ENCODE assay signal across 26 cellular contexts in the genomic region with DNA sequence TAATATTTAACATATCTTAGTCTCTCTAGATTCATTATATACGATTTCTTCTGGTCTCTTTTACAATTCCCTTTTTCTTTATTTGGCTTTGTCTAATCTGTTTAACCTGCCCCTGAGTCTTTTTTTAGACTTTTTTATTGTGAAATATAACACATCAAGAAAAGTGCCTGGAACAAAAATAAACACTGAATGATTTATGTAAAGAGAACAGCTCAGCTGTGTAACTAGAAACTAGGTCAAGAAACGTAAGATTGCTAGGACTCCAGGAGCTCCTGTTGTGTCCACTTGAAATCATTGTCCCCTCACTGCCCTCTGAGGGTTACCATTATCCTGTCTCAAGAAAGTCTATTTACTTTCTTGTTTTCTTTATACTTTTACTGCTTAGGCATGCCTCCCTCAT. TPM values are rescaled to one million over a fixed set of nuclear protein-coding genes. Genes with fewer than 3 reads are reported as not detected.
DNase-seq lines count a peak whose midpoint lies in the region; ATAC-seq, FAIRE-seq and TF ChIP-seq lines count a peak whose summit lies in the region.
"Had no signal": no experiment of that assay in that cellular context is flagged by ENCODE, and none has a peak within 500 bp of the region (broad histone marks: within the 10 kb centered on the region; RNA-seq: fewer than 3 reads in every experiment).

No MANE protein-coding gene starts in this region.

- H3K4me1 Mint-ChIP-seq in progenitor cell of endocrine pancreas (ENCODE audit: low read depth), result peaks cover 13% of the 10 kb centered on the region
- H3K4me1 Mint-ChIP-seq: activated CD4-positive, alpha-beta T cell treated with anti-CD3 and anti-CD28 coated beads for 36 hours; activated naive CD4-positive, alpha-beta T cell treated with anti-CD3 and anti-CD28 coated beads, Interleukin-2, amount 50 U/mL, for 24 hours; IgD-negative memory B cell; natural killer cell had no signal

- peak overlapping the region; percentile 35 for H3K27ac Mint-ChIP-seq in progenitor cell of endocrine pancreas
- H3K27ac Mint-ChIP-seq: activated CD4-positive, alpha-beta T cell treated with anti-CD3 and anti-CD28 coated beads for 36 hours; activated naive CD4-positive, alpha-beta T cell treated with anti-CD3 and anti-CD28 coated beads, Interleukin-2, amount 50 U/mL, for 24 hours; CD4-positive, CD25-positive, alpha-beta regulatory T cell; IgD-negative memory B cell; natural killer cell had no signal

- H3K4me3 ChIP-seq in adipocyte (ENCODE audit: low read length), result no peak overlapping the region
- H3K4me3 ChIP-seq: ascending aorta, MG63, PC-9 had no signal

- FAIRE-seq in frontal cortex (lab: Jason Lieb, UNC), result peak; percentile 53
- FAIRE-seq: H54 had no signal

- H3K9me3 ChIP-seq in adipocyte (ENCODE audit: control insufficient read depth, low read length), result no peaks in the 10 kb centered on the region
- H3K9me3 ChIP-seq: ascending aorta, MG63 had no signal

- no peak overlapping the region for H3K4me3 Mint-ChIP-seq in progenitor cell of endocrine pancreas (ENCODE audit: low read depth)
- H3K4me3 Mint-ChIP-seq: activated CD4-positive, alpha-beta T cell treated with anti-CD3 and anti-CD28 coated beads for 36 hours; activated naive CD4-positive, alpha-beta T cell treated with anti-CD3 and anti-CD28 coated beads, Interleukin-2, amount 50 U/mL, for 24 hours; CD4-positive, CD25-positive, alpha-beta regulatory T cell; IgD-negative memory B cell; natural killer cell had no signal

- POLR2A ChIA-PET in HEK293T (lab: Yijun Ruan, JAX), result interaction anchor here (0.9 kb wide), 1 partner anchor 23 kb away, joined by 3 read pairs; the partner anchor contains the start of gene EXD2

- H3K36me3 ChIP-seq in adipocyte (ENCODE audit: control insufficient read depth, insufficient read depth, low read length, severe bottlenecking), result peaks cover 5% of the 10 kb centered on the region
- H3K36me3 ChIP-seq: MG63 had no signal

- H3K9me3 Mint-ChIP-seq in progenitor cell of endocrine pancreas (ENCODE audit: low read depth), result peaks cover 4% of the 10 kb centered on the region
- H3K9me3 Mint-ChIP-seq: activated naive CD4-positive, alpha-beta T cell treated with anti-CD3 and anti-CD28 coated beads, Interleukin-2, amount 50 U/mL, for 24 hours; IgD-negative memory B cell; natural killer cell had no signal

- DNase-seq in HEK293T (ENCODE audit: extremely low spot score) (peak; percentile 42), adipocyte (ENCODE audit: low read depth) (peak; percentile 60), frontal cortex (ENCODE audit: low spot score in 2 of 2) (peak in 1 of 2 donors; percentile 31), progenitor cell of endocrine pancreas (ENCODE audit: low spot score, unreplicated experiment) (no peak), HT-29 (ENCODE audit: low spot score) (no peak)
- no peak for DNase-seq in stimulated activated CD4-positive, alpha-beta T cell treated with anti-CD3 and anti-CD28 coated beads, Interleukin-15, amount 100 ng/mL, for 24 hours
- DNase-seq: activated CD4-positive, alpha-beta T cell treated with anti-CD3 and anti-CD28 coated beads for 36 hours; CD4-positive, CD25-positive, alpha-beta regulatory T cell; effector CD4-positive, alpha-beta T cell; erythroblast; glutamatergic neuron; MG63; midbrain; natural killer cell; NCI-H2171 treated with DMSO at 0.1 percent for 48 hours; NCI-H82; PC-9; SHP77 treated with DMSO at 0.1 percent for 48 hours; substantia nigra had no signal

- no peaks in the 10 kb centered on the region for H3K27me3 ChIP-seq in adipocyte (replicated peaks; ENCODE audit: control insufficient read depth, insufficient read depth, low read length)
- H3K27me3 ChIP-seq: ascending aorta, MG63 had no signal

- H3K27me3 Mint-ChIP-seq in progenitor cell of endocrine pancreas, result no peaks in the 10 kb centered on the region
- H3K27me3 Mint-ChIP-seq: activated CD4-positive, alpha-beta T cell treated with anti-CD3 and anti-CD28 coated beads for 36 hours; activated naive CD4-positive, alpha-beta T cell treated with anti-CD3 and anti-CD28 coated beads, Interleukin-2, amount 50 U/mL, for 24 hours; CD4-positive, CD25-positive, alpha-beta regulatory T cell had no signal

- H3K36me3 Mint-ChIP-seq in progenitor cell of endocrine pancreas (ENCODE audit: insufficient read depth), result peaks cover 43% of the 10 kb centered on the region
- H3K36me3 Mint-ChIP-seq: natural killer cell had no signal

- H3K9ac ChIP-seq in adipocyte (ENCODE audit: low read length), result no peak overlapping the region
- H3K9ac ChIP-seq: parathyroid adenoma had no signal

- no peak for TF ChIP-seq CTCF in progenitor cell of endocrine pancreas (IDR thresholded peaks at IDR 0.05; ENCODE audit: unreplicated experiment)

- H3K4me1 ChIP-seq in adipocyte (ENCODE audit: control insufficient read depth, insufficient read depth, low read length), result peaks cover 5% of the 10 kb centered on the region
- H3K4me1 ChIP-seq: ascending aorta had no signal

- CTCF ChIA-PET in HEK293T (lab: Yijun Ruan, JAX), result no interaction called here

- ATAC-seq in GM21367 (IDR thresholded peaks at IDR 0.05; ENCODE audit: unreplicated experiment), result no peak
- ATAC-seq: activated CD4-positive, alpha-beta T cell treated with anti-CD3 and anti-CD28 coated beads for 36 hours; natural killer cell; sciatic nerve had no signal

TF ChIP-seq in HEK293T, 16 proteins besides CTCF, POLR2A, EP300 and RAD21:
- TF ChIP-seq BHLHE40 (IDR thresholded peaks at IDR 0.05; ENCODE audit: borderline replicate concordance) (no peak), ZNF384 (IDR thresholded peaks at IDR 0.05) (peak; percentile 58; the same call in 1 of the 2 replicates), PKNOX1 (IDR thresholded peaks at IDR 0.05) (peak; percentile 90), FOXK2 (IDR thresholded peaks at IDR 0.05) (peak; percentile 42; the same call in 1 of the 2 replicates)
TF ChIP-seq in HEK293T: peak in this region for 3.

RNA-seq across cellular contexts. Expression of gene EXD2, which starts 23.1 kb away (rescaled TPM):
- total RNA-seq in frontal cortex, result 51.8 TPM
- 40.4 and 44.2 TPM in 2 replicates for total RNA-seq in progenitor cell of endocrine pancreas
- 3.9 and 4.7 TPM in 2 replicates for total RNA-seq in HT-29 (2014; rRNA removed; shearing (Covaris generic))

RNA-seq across cellular contexts. Expression of gene GALNT16, which starts 45.6 kb away (rescaled TPM):
- 4.1 TPM for total RNA-seq in frontal cortex
- total RNA-seq in progenitor cell of endocrine pancreas, result 9.5 and 12.7 TPM in 2 replicates
- total RNA-seq in HT-29 (2014; rRNA removed; shearing (Covaris generic)), result not detected in 2 replicates
- total RNA-seq: CD4-positive, CD25-positive, alpha-beta regulatory T cell; natural killer cell had no signal

Comparison
In these comparisons a context has a peak if more than half of its experiments do, and no peak if none do; other contexts are left out.
1. DNase-seq: peak in HEK293T (single experiment) and adipocyte (single experiment); none in progenitor cell of endocrine pancreas (single experiment), stimulated activated CD4-positive, alpha-beta T cell treated with anti-CD3 and anti-CD28 coated beads, Interleukin-15, amount 100 ng/mL, for 24 hours (single experiment) and HT-29 (single experiment).